ENCODE assay signal across 1 cellular context in genomic region chr17:16217002-16217635, GRCh38.
TF ChIP-seq lines count a peak whose summit lies in the region.

Gene PIGL (plus strand): TSS chr17:16217210. CDS start chr17:16217227, 17 bp downstream.

TF ChIP-seq in HEK293, 187 proteins besides CTCF, POLR2A, EP300 and RAD21 (continued from another document and continues in another):
- 0 out of 2 replicates have a peak, but pooled peaks have one; percentile 54 for TF ChIP-seq ZNF148 (tag by site-specific recombination; IDR thresholded peaks at IDR 0.05; ENCODE audit: borderline replicate concordance)
- TF ChIP-seq TCF7L2 (IDR thresholded peaks at IDR 0.05; ENCODE audit: borderline replicate concordance, low read depth, low read length), result no peak
- peak; percentile 61 for TF ChIP-seq GLIS1 (tag by site-specific recombination; IDR thresholded peaks at IDR 0.05)
- TF ChIP-seq ZNF560 (tag by site-specific recombination; IDR thresholded peaks at IDR 0.05; ENCODE audit: borderline replicate concordance), result no peak
- TF ChIP-seq KLF16 (tag by site-specific recombination; IDR thresholded peaks at IDR 0.05), result peak; percentile 76
- no peak for TF ChIP-seq ZNF140 (tag by site-specific recombination; IDR thresholded peaks at IDR 0.05)
- TF ChIP-seq PRDM1 (tag by site-specific recombination; IDR thresholded peaks at IDR 0.05), result no peak
- peak; percentile 55 for TF ChIP-seq ZBTB10 (tag by site-specific recombination; IDR thresholded peaks at IDR 0.05)
- TF ChIP-seq ZNF10 (tag by site-specific recombination; IDR thresholded peaks at IDR 0.05), result no peak
- no peak for TF ChIP-seq ZNF362 (tag by site-specific recombination; IDR thresholded peaks at IDR 0.05)
- TF ChIP-seq ZNF266 (tag by site-specific recombination; IDR thresholded peaks at IDR 0.05; ENCODE audit: low read depth), result no peak
- no peak for TF ChIP-seq HOXA7 (CRISPR knock-in tag; IDR thresholded peaks at IDR 0.05; ENCODE audit: borderline replicate concordance)
- peak; percentile 86 for TF ChIP-seq ZNF2 (tag by site-specific recombination; IDR thresholded peaks at IDR 0.05)
- TF ChIP-seq ZBTB49 (tag by site-specific recombination; IDR thresholded peaks at IDR 0.05; ENCODE audit: low read depth), result no peak
- TF ChIP-seq IKZF3 (tag by site-specific recombination; IDR thresholded peaks at IDR 0.05), result peak; percentile 85
- no peak for TF ChIP-seq ZNF202 (tag by site-specific recombination; IDR thresholded peaks at IDR 0.05; ENCODE audit: borderline replicate concordance)
- TF ChIP-seq ZNF654 (tag by site-specific recombination; IDR thresholded peaks at IDR 0.05; ENCODE audit: low read depth), result no peak
- no peak for TF ChIP-seq ZNF157 (tag by site-specific recombination; IDR thresholded peaks at IDR 0.05)
- no peak for TF ChIP-seq ZNF837 (tag by site-specific recombination; IDR thresholded peaks at IDR 0.05)
- TF ChIP-seq ZNF391 (tag by site-specific recombination; IDR thresholded peaks at IDR 0.05; ENCODE audit: borderline replicate concordance, low read depth), result peak; percentile 71; the same call in 1 of the 2 replicates
- TF ChIP-seq ZNF629 (tag by site-specific recombination; IDR thresholded peaks at IDR 0.05), result peak; percentile 77
- no peak for TF ChIP-seq ZNF214 (tag by site-specific recombination; IDR thresholded peaks at IDR 0.05; ENCODE audit: borderline replicate concordance)
- TF ChIP-seq MEIS1 (CRISPR knock-in tag; IDR thresholded peaks at IDR 0.05; ENCODE audit: borderline replicate concordance), result no peak
- no peak for TF ChIP-seq ZNF610 (tag by site-specific recombination; IDR thresholded peaks at IDR 0.05; ENCODE audit: borderline replicate concordance)
- no peak for TF ChIP-seq ZNF768 (tag by site-specific recombination; IDR thresholded peaks at IDR 0.05)
- no peak for TF ChIP-seq ZNF645 (tag by site-specific recombination; IDR thresholded peaks at IDR 0.05)
- no peak for TF ChIP-seq ZNF830 (tag by site-specific recombination; IDR thresholded peaks at IDR 0.05; ENCODE audit: low read depth)
- peak; percentile 44 for TF ChIP-seq KLF1 (tag by site-specific recombination; IDR thresholded peaks at IDR 0.05)
- no peak for TF ChIP-seq ZNF169 (tag by site-specific recombination; IDR thresholded peaks at IDR 0.05)
- TF ChIP-seq ZNF302 (tag by site-specific recombination; IDR thresholded peaks at IDR 0.05; ENCODE audit: low read depth), result no peak
- 0 out of 2 replicates have a peak, but pooled peaks have one; percentile 18 for TF ChIP-seq FEZF1 (tag by site-specific recombination; IDR thresholded peaks at IDR 0.05)
- no peak for TF ChIP-seq ZNF529 (tag by site-specific recombination; IDR thresholded peaks at IDR 0.05; ENCODE audit: insufficient replicate concordance)
- TF ChIP-seq ZNF175 (tag by site-specific recombination; IDR thresholded peaks at IDR 0.05), result no peak
- peak; percentile 45; the same call in 1 of the 2 replicates for TF ChIP-seq ZNF513 (tag by site-specific recombination; IDR thresholded peaks at IDR 0.05)
- no peak for TF ChIP-seq ZNF174 (tag by site-specific recombination; IDR thresholded peaks at IDR 0.05)
- TF ChIP-seq ZNF521 (tag by site-specific recombination; IDR thresholded peaks at IDR 0.05), result no peak
- TF ChIP-seq ZNF785 (tag by site-specific recombination; IDR thresholded peaks at IDR 0.05), result 0 out of 2 replicates have a peak, but pooled peaks have one; percentile 57
- no peak for TF ChIP-seq ZNF155 (tag by site-specific recombination; IDR thresholded peaks at IDR 0.05)
- peak; percentile 84 for TF ChIP-seq SP3 (tag by site-specific recombination; IDR thresholded peaks at IDR 0.05)
- no peak for TF ChIP-seq ZFP41 (tag by site-specific recombination; IDR thresholded peaks at IDR 0.05; ENCODE audit: borderline replicate concordance)
- no peak for TF ChIP-seq ZNF37A (tag by site-specific recombination; IDR thresholded peaks at IDR 0.05)
- no peak for TF ChIP-seq ZNF473 (tag by site-specific recombination; IDR thresholded peaks at IDR 0.05)
- TF ChIP-seq ZNF416 (tag by site-specific recombination; IDR thresholded peaks at IDR 0.05), result no peak
- no peak for TF ChIP-seq TSHZ1 (tag by site-specific recombination; IDR thresholded peaks at IDR 0.05; ENCODE audit: borderline replicate concordance)
- TF ChIP-seq REPIN1 (tag by site-specific recombination; IDR thresholded peaks at IDR 0.05; ENCODE audit: low read depth), result no peak
- peak; percentile 88 for TF ChIP-seq SP7 (tag by site-specific recombination; IDR thresholded peaks at IDR 0.05)
- TF ChIP-seq ZSCAN16 (tag by site-specific recombination; IDR thresholded peaks at IDR 0.05), result no peak
- peak; percentile 94 for TF ChIP-seq ZNF600 (tag by site-specific recombination; IDR thresholded peaks at IDR 0.05)
- TF ChIP-seq ZNF311 (tag by site-specific recombination; IDR thresholded peaks at IDR 0.05; ENCODE audit: borderline replicate concordance), result no peak
- TF ChIP-seq ZNF585B (tag by site-specific recombination; IDR thresholded peaks at IDR 0.05), result no peak
- TF ChIP-seq SCRT1 (tag by site-specific recombination; IDR thresholded peaks at IDR 0.05; ENCODE audit: borderline replicate concordance), result no peak
- no peak for TF ChIP-seq ZNF621 (tag by site-specific recombination; IDR thresholded peaks at IDR 0.05)
- TF ChIP-seq ZNF658 (tag by site-specific recombination; IDR thresholded peaks at IDR 0.05), result no peak
- TF ChIP-seq ZNF639 (tag by site-specific recombination; IDR thresholded peaks at IDR 0.05), result peak; percentile 97
- TF ChIP-seq KLF8 (tag by site-specific recombination; IDR thresholded peaks at IDR 0.05), result peak; percentile 87
